In the genomic region with DNA sequence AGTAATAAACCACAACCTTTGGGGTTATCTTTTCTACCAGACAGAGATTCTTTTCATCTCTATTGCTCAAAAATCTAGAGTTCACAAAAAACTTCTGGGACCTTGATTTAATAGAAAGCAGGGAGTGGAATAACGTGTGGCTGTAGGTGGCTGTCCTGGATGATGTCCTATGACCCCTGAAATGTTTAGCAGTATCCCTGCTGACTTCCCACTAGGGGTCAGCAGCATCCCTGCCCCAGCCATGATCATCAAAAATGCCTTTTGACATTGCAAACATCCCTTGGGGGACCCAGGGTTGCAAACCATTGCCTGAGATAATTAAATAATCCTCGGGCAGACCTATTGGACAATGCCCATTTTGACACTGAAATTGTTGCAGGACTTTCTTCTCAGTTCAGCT, we compare ENCODE assay signal across 1 cellular context.
TF ChIP-seq lines count a peak whose summit lies in the region.

No MANE protein-coding gene starts in this region.

TF ChIP-seq in GM23338, 12 proteins besides CTCF, POLR2A, EP300 and RAD21 (continued from another document):
- TF ChIP-seq, protein P1, sequence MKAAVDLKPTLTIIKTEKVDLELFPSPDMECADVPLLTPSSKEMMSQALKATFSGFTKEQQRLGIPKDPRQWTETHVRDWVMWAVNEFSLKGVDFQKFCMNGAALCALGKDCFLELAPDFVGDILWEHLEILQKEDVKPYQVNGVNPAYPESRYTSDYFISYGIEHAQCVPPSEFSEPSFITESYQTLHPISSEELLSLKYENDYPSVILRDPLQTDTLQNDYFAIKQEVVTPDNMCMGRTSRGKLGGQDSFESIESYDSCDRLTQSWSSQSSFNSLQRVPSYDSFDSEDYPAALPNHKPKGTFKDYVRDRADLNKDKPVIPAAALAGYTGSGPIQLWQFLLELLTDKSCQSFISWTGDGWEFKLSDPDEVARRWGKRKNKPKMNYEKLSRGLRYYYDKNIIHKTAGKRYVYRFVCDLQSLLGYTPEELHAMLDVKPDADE (IDR thresholded peaks at IDR 0.05) = no peak
- TF ChIP-seq STAT1 (IDR thresholded peaks at IDR 0.05; ENCODE audit: unreplicated experiment) = no peak
- TF ChIP-seq CREB1 (CRISPR knock-in tag; IDR thresholded peaks at IDR 0.05; ENCODE audit: low read depth) = no peak
- no peak for TF ChIP-seq EZH2 (IDR thresholded peaks at IDR 0.05; ENCODE audit: low read depth, unreplicated experiment)
- TF ChIP-seq NANOG (IDR thresholded peaks at IDR 0.05; ENCODE audit: borderline replicate concordance) = no peak
- no peak for TF ChIP-seq ZNF114 (CRISPR knock-in tag; IDR thresholded peaks at IDR 0.05)
- TF ChIP-seq JUNB (IDR thresholded peaks at IDR 0.05; ENCODE audit: unreplicated experiment) = no peak
